Comparison of ENCODE assay signal across 8 cellular contexts in the genomic region with DNA sequence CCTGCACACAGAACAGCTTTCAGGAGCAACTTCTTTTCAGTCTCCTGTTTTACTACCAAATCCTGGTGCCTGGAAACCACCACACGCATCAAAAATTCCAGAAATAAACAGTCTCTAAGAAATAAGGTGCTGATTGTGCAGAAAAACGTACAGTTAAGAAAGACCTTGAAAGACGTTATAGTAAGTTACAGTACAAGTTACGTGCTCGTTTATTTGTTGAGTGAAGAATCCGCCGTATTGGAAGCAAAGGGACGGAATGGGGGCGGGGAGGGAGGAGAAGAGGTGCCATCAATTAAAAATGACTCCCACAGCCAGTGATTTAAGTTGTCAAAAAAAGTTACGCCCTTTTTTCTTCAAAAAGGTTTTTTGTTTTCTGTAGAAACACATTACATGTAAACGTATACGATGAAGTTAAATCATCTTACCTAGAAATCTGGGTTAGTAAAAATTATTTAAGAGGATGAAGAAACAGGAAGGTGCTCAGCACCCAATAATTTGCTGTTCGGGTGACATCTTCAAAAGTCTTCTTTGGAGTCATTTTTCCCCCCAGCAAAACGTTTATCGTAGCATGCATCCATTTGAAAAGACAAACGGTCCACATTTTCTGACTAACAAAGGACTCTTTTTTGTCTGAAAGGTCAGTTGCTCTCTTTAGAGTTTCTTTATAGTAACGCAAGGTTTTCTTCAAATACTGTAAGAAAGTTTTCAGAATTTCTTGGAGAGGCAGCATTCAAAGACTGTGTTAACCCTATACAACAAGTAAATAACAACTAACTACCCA. TPM values are rescaled to one million over a fixed set of nuclear protein-coding genes. Genes with fewer than 3 reads are reported as not detected.
DNase-seq lines count a peak whose midpoint lies in the region; ATAC-seq and TF ChIP-seq lines count a peak whose summit lies in the region.

No MANE protein-coding gene starts in this region.

- peaks cover 0 to 52% (median 11%) of the 10 kb centered on the region in 7 donors for H3K27me3 ChIP-seq in spleen (replicated peaks in 1 of 7)

- ATAC-seq in activated CD8-positive, alpha-beta T cell treated with anti-CD3 and anti-CD28 coated beads for 36 hours = no peak

- H3K36me3 ChIP-seq in spleen = no peaks in the 10 kb centered on the region

- no peaks in the 10 kb centered on the region for H3K9me3 ChIP-seq in spleen

- POLR2A ChIA-PET in activated CD8-positive, alpha-beta T cell treated with anti-CD3 and anti-CD28 coated beads for 36 hours (lab: Charles Lee) = no interaction called here
- POLR2A ChIA-PET in HEK293T (lab: Yijun Ruan, JAX) = interaction anchor here (0.8 to 1.1 kb wide), 12 partner anchors 8 to 179 kb away, joined by 3 to 6 read pairs (median 3); no protein-coding TSS in a partner anchor

- CTCF ChIA-PET in activated CD8-positive, alpha-beta T cell treated with anti-CD3 and anti-CD28 coated beads for 36 hours (lab: Charles Lee) = interaction anchor here (1.8 kb wide), 1 partner anchor 42 kb away, joined by 3 read pairs; no protein-coding TSS in a partner anchor
- CTCF ChIA-PET in HEK293T (lab: Yijun Ruan, JAX) = interaction anchor here (0.6 kb wide), 1 partner anchor 25 kb away, joined by 3 read pairs; no protein-coding TSS in a partner anchor

- no peak overlapping the region for H3K27ac Mint-ChIP-seq in activated CD8-positive, alpha-beta T cell treated with anti-CD3 and anti-CD28 coated beads for 36 hours

- DNase-seq in HFF-Myc (ENCODE audit: extremely low read depth, low read depth) (no peak), spleen (no peak), HEK293T (ENCODE audit: extremely low spot score) (no peak), NK-92 (lab: John Stamatoyannopoulos, UW; ENCODE audit: unreplicated experiment) (no peak), middle frontal gyrus (ENCODE audit: extremely low spot score, low spot score) (no peak), epidermal melanocyte (ENCODE audit: insufficient read length, low spot score) (no peak)
- DNase-seq in activated CD8-positive, alpha-beta T cell treated with anti-CD3 and anti-CD28 coated beads for 36 hours = peak; percentile 7

- peak overlapping the region; percentile 69 for H3K4me3 Mint-ChIP-seq in activated CD8-positive, alpha-beta T cell treated with anti-CD3 and anti-CD28 coated beads for 36 hours

- intact Hi-C loops in activated CD8-positive, alpha-beta T cell treated with anti-CD3 and anti-CD28 coated beads for 36 hours (cut with micrococcal nuclease) = no loop called here
- intact Hi-C loops in spleen (cut with DNase I; ENCODE audit: low total_unique reads) = no loop called here

- 13 to 18% (median 16%) methylated on average over 17 of the region's 17 CpGs for WGBS in spleen, 5 donors

- H3K4me1 Mint-ChIP-seq in activated CD8-positive, alpha-beta T cell treated with anti-CD3 and anti-CD28 coated beads for 36 hours (ENCODE audit: low read depth) = peaks cover 18% of the 10 kb centered on the region

- no peaks in the 10 kb centered on the region for H3K9me3 Mint-ChIP-seq in activated CD8-positive, alpha-beta T cell treated with anti-CD3 and anti-CD28 coated beads for 36 hours

- H3K4me3 ChIP-seq in HFF-Myc (replicated peaks; ENCODE audit: low read depth, low read length) (peak overlapping the region; percentile 95), iPS-11a (ENCODE audit: low read depth, low read length) (peak overlapping the region; percentile 68), spleen (peak overlapping the region; percentile 53 to 81 (median 74))

- H3K36me3 Mint-ChIP-seq in activated CD8-positive, alpha-beta T cell treated with anti-CD3 and anti-CD28 coated beads for 36 hours (ENCODE audit: low read depth) = no peaks in the 10 kb centered on the region

- H3K4me1 ChIP-seq in spleen = peaks cover 8 to 67% (median 37%) of the 10 kb centered on the region in 6 donors

- peak overlapping the region in 7 of 8 donors; percentile 86 to 93 (median 88) for H3K27ac ChIP-seq in spleen

- TF ChIP-seq CTCF in HFF-Myc (IDR thresholded peaks at IDR 0.05; ENCODE audit: low read depth, low read length, missing control alignments) (no peak), spleen (IDR thresholded peaks at IDR 0.05 in 8 of 11, conservative IDR thresholded peaks at IDR 0.05 in 3 of 11) (no peak)
- TF ChIP-seq CTCF in activated CD8-positive, alpha-beta T cell treated with anti-CD3 and anti-CD28 coated beads for 36 hours (IDR thresholded peaks at IDR 0.05) = no peak

- no peak for TF ChIP-seq POLR2A in spleen (IDR thresholded peaks at IDR 0.05)

- H3K27me3 Mint-ChIP-seq in activated CD8-positive, alpha-beta T cell treated with anti-CD3 and anti-CD28 coated beads for 36 hours = peaks cover 35% of the 10 kb centered on the region

TF ChIP-seq in HEK293T, 16 proteins besides CTCF, POLR2A, EP300 and RAD21:
- no peak for TF ChIP-seq SUZ12 (IDR thresholded peaks at IDR 0.05)
- no peak for TF ChIP-seq NFRKB (IDR thresholded peaks at IDR 0.05)
- TF ChIP-seq CTBP1 (IDR thresholded peaks at IDR 0.05; ENCODE audit: borderline replicate concordance) = no peak
- TF ChIP-seq, protein P1, sequence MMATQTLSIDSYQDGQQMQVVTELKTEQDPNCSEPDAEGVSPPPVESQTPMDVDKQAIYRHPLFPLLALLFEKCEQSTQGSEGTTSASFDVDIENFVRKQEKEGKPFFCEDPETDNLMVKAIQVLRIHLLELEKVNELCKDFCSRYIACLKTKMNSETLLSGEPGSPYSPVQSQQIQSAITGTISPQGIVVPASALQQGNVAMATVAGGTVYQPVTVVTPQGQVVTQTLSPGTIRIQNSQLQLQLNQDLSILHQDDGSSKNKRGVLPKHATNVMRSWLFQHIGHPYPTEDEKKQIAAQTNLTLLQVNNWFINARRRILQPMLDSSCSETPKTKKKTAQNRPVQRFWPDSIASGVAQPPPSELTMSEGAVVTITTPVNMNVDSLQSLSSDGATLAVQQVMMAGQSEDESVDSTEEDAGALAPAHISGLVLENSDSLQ (IDR thresholded peaks at IDR 0.05) = no peak; the same call in 1 of the 2 replicates
- TF ChIP-seq TARDBP (IDR thresholded peaks at IDR 0.05) = no peak
- TF ChIP-seq FOXA1 (IDR thresholded peaks at IDR 0.05) = no peak
- no peak for TF ChIP-seq ARNT (IDR thresholded peaks at IDR 0.05)
- TF ChIP-seq ELF4 (IDR thresholded peaks at IDR 0.05) = no peak
- TF ChIP-seq L3MBTL2 (conservative IDR thresholded peaks at IDR 0.05) = no peak
- no peak for TF ChIP-seq LEF1 (IDR thresholded peaks at IDR 0.05; ENCODE audit: borderline replicate concordance)
- TF ChIP-seq HDGF (IDR thresholded peaks at IDR 0.05; ENCODE audit: borderline replicate concordance) = no peak
- no peak for TF ChIP-seq ZNF384 (IDR thresholded peaks at IDR 0.05)
- TF ChIP-seq FOXK2 (IDR thresholded peaks at IDR 0.05) = no peak
- no peak for TF ChIP-seq SP1 (IDR thresholded peaks at IDR 0.05)
- TF ChIP-seq BHLHE40 (IDR thresholded peaks at IDR 0.05; ENCODE audit: borderline replicate concordance) = no peak
- TF ChIP-seq FOXM1 (IDR thresholded peaks at IDR 0.05; ENCODE audit: borderline replicate concordance) = no peak

RNA-seq across cellular contexts. Expression of a gene that starts 0.8 kb away (rescaled TPM):
- 1 to 10 TPM; 2.4 to 2.8 TPM for total RNA-seq in activated CD8-positive, alpha-beta T cell treated with anti-CD3 and anti-CD28 coated beads for 36 hours
- 100 to 1,000 TPM in 1 of 7 donors, 10 to 100 TPM in 6; 47.4 to 113 (median 85.3) TPM for total RNA-seq in spleen
- polyA plus RNA-seq in spleen = 10 to 100 TPM; 21.9 to 94.2 (median 62.9) TPM

Comparison
In these comparisons a context has a peak if more than half of its experiments do, and no peak if none do; other contexts are left out.
1. RNA of a gene that starts 0.8 kb away (total RNA-seq): 47.4 to 113 TPM in spleen; 2.4 to 2.8 TPM in activated CD8-positive, alpha-beta T cell treated with anti-CD3 and anti-CD28 coated beads for 36 hours; every median in the first group is over 10 times any median in the second.
2. Peak in every context shown above with its lines, with median percentiles within 50 percentile points of each other: H3K4me3 ChIP-seq.